ENCODE assay signal across 8 cellular contexts in the genomic region with DNA sequence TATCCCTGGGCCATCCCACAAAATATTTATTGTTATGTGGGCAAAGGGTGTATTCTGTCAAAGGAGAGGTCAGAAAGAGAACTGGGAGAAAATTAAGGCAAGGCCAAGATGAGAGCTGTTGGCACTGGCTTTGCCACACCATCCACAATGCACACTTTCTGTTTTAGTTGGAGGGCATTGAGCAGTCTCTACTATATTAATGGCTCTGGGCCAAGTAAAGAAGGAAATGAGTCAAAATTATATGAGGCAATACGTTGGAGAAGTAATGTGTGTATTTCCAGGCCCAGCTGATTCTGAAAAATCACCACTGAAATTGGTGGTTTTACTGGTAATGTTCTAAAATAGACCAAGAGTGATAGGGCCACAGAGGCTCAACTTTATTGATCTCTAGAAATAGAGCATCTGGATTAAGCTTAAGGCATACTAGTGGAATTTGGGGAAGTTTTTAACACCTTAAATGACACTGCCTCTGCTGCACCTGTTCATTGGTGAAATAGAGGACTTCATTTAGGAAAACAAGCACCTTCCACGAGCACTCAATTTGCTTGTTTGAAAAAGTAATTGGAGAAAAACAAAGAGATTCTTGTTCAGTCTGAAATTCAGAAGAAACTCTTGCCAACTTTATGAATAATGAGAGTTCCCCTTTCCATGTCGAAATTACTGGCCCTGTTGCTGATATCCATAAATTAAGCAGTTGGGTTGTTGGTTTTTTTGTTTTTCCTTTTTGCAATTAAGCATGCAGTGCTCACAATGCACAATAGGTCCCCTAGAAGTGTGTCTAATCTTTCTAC.
DNase-seq lines count a peak whose midpoint lies in the region; ATAC-seq and TF ChIP-seq lines count a peak whose summit lies in the region.

No MANE protein-coding gene starts in this region.

- H3K36me3 ChIP-seq in upper lobe of left lung, result no peaks in the 10 kb centered on the region

- no peak for TF ChIP-seq POLR2A in upper lobe of left lung (IDR thresholded peaks at IDR 0.05)

- no peak for TF ChIP-seq EP300 in upper lobe of left lung (IDR thresholded peaks at IDR 0.05)

- intact Hi-C loops in posterior cingulate gyrus (cut with DNase I), result no loop called here

- no peak overlapping the region for H3K27ac Mint-ChIP-seq in stimulated activated naive CD8-positive, alpha-beta T cell treated with anti-CD3 and anti-CD28 coated beads, Interleukin-15, amount 100 ng/mL, for 72 hours

- H3K4me3 Mint-ChIP-seq in stimulated activated naive CD8-positive, alpha-beta T cell treated with anti-CD3 and anti-CD28 coated beads, Interleukin-15, amount 100 ng/mL, for 72 hours, result no peak overlapping the region

- no peaks in the 10 kb centered on the region for H3K27me3 Mint-ChIP-seq in stimulated activated naive CD8-positive, alpha-beta T cell treated with anti-CD3 and anti-CD28 coated beads, Interleukin-15, amount 100 ng/mL, for 72 hours

- no peak for TF ChIP-seq CTCF in upper lobe of left lung (IDR thresholded peaks at IDR 0.05)

- H3K4me1 Mint-ChIP-seq in stimulated activated naive CD8-positive, alpha-beta T cell treated with anti-CD3 and anti-CD28 coated beads, Interleukin-15, amount 100 ng/mL, for 72 hours, result no peaks in the 10 kb centered on the region

- H3K27me3 ChIP-seq in upper lobe of left lung, result no peaks in the 10 kb centered on the region

- no peak for DNase-seq in stimulated activated naive CD8-positive, alpha-beta T cell treated with anti-CD3 and anti-CD28 coated beads, Interleukin-15, amount 100 ng/mL, for 72 hours
- no peak for DNase-seq in stimulated activated naive CD8-positive, alpha-beta T cell treated with anti-CD3 and anti-CD28 coated beads, Interleukin-15, Interleukin-2, amounts not matched to agents 100 U/mL and 50 U/mL, for 24 hours
- DNase-seq in NCI-H1694 (lab: John Stamatoyannopoulos, UW) (peak; percentile 41), epithelial cell of prostate (ENCODE audit: low read depth, low spot score) (no peak), upper lobe of left lung (no peak), D341Med (ENCODE audit: low spot score) (no peak), posterior cingulate gyrus (no peak)
- no peak for DNase-seq in stimulated activated CD4-positive, alpha-beta T cell treated with anti-CD3 and anti-CD28 coated beads, Interleukin-1b, Interleukin-23, amount 100 ng/mL, for 48 hours

- no peak overlapping the region for H3K4me3 ChIP-seq in upper lobe of left lung

- H3K9me3 Mint-ChIP-seq in stimulated activated naive CD8-positive, alpha-beta T cell treated with anti-CD3 and anti-CD28 coated beads, Interleukin-15, amount 100 ng/mL, for 72 hours, result peaks cover 0 to 2% of the 10 kb centered on the region in 2 donors

- WGBS in upper lobe of left lung, 2 donors, result 21 to 25% methylated on average over 3 of the region's 3 CpGs

- ATAC-seq in stimulated activated naive CD8-positive, alpha-beta T cell treated with anti-CD3 and anti-CD28 coated beads, Interleukin-15, amount 100 ng/mL, for 72 hours, result peak; percentile 45
- no peak for ATAC-seq in stimulated activated naive CD8-positive, alpha-beta T cell treated with anti-CD3 and anti-CD28 coated beads, Interleukin-15, Interleukin-2, amounts not matched to agents 100 U/mL and 50 U/mL, for 24 hours
- ATAC-seq in upper lobe of left lung (ENCODE audit: low FRiP score in 2 of 2), result peak; percentile 59 to 79

- no peaks in the 10 kb centered on the region for H3K9me3 ChIP-seq in upper lobe of left lung

- H3K4me1 ChIP-seq in upper lobe of left lung, result peaks cover 11 to 24% (median 12%) of the 10 kb centered on the region in 4 donors

- peak overlapping the region; percentile 70 for H3K27ac ChIP-seq in epithelial cell of prostate
- no peak overlapping the region for H3K27ac ChIP-seq in upper lobe of left lung
